In the genomic region with DNA sequence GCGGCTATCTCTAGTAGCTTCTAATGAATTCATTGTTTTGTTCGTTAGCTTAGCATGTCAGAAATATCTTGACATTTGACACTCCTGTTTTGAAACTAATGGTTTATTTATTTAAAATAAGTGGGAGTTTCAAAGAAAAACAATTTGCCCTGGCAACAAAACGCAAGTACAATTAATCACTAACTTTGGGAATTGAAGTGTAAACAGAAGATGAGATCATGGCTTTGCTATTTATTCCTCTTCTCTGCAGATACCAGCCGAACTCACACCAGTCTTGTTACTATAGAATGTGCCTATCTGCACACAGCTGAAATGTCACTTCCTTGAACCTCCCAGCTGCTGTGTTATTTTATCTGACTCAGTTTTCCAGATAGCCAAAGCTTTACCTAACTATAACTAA, we compare ENCODE assay signal across 1 cellular context.
TF ChIP-seq lines count a peak whose summit lies in the region.

No MANE protein-coding gene starts in this region.

TF ChIP-seq in HepG2, 621 proteins besides CTCF, POLR2A, EP300 and RAD21 (continued from another document and continues in another):
- TF ChIP-seq, protein P1, sequence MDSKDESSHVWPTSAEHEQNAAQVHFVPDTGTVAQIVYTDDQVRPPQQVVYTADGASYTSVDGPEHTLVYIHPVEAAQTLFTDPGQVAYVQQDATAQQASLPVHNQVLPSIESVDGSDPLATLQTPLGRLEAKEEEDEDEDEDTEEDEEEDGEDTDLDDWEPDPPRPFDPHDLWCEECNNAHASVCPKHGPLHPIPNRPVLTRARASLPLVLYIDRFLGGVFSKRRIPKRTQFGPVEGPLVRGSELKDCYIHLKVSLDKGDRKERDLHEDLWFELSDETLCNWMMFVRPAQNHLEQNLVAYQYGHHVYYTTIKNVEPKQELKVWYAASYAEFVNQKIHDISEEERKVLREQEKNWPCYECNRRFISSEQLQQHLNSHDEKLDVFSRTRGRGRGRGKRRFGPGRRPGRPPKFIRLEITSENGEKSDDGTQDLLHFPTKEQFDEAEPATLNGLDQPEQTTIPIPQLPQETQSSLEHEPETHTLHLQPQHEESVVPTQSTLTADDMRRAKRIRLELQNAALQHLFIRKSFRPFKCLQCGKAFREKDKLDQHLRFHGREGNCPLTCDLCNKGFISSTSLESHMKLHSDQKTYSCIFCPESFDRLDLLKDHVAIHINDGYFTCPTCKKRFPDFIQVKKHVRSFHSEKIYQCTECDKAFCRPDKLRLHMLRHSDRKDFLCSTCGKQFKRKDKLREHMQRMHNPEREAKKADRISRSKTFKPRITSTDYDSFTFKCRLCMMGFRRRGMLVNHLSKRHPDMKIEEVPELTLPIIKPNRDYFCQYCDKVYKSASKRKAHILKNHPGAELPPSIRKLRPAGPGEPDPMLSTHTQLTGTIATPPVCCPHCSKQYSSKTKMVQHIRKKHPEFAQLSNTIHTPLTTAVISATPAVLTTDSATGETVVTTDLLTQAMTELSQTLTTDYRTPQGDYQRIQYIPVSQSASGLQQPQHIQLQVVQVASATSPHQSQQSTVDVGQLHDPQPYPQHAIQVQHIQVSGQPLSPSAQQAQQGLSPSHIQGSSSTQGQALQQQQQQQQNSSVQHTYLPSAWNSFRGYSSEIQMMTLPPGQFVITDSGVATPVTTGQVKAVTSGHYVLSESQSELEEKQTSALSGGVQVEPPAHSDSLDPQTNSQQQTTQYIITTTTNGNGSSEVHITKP (CRISPR knock-in tag; IDR thresholded peaks at IDR 0.05; ENCODE audit: low read depth), result 0 out of 2 replicates have a peak, but pooled peaks have one; percentile 33
- TF ChIP-seq CBFB (CRISPR knock-in tag; IDR thresholded peaks at IDR 0.05) (no peak), SIN3B (IDR thresholded peaks at IDR 0.05; ENCODE audit: low read length) (no peak), CHD4 (IDR thresholded peaks at IDR 0.05; ENCODE audit: borderline replicate concordance, low read length) (no peak), ZNF282 (IDR thresholded peaks at IDR 0.05; ENCODE audit: partially characterized antibody) (no peak), LCORL (IDR thresholded peaks at IDR 0.05) (no peak), LCORL (CRISPR knock-in tag; IDR thresholded peaks at IDR 0.05) (0 out of 2 replicates have a peak, but pooled peaks have one; percentile 27), GATA4 (IDR thresholded peaks at IDR 0.05; ENCODE audit: borderline replicate concordance, low read depth) (no peak; the same call in 1 of the 2 replicates), ARNTL (CRISPR knock-in tag; IDR thresholded peaks at IDR 0.05) (no peak), ZNF431 (CRISPR knock-in tag; IDR thresholded peaks at IDR 0.05; ENCODE audit: borderline replicate concordance, low read depth) (no peak), SIX4 (CRISPR knock-in tag; IDR thresholded peaks at IDR 0.05) (peak; percentile 72; the same call in 1 of the 2 replicates), ZNF260 (CRISPR knock-in tag; IDR thresholded peaks at IDR 0.05; ENCODE audit: borderline replicate concordance, low read depth) (no peak), ZNF777 (CRISPR knock-in tag; IDR thresholded peaks at IDR 0.05) (no peak), FOXO1 (CRISPR knock-in tag; IDR thresholded peaks at IDR 0.05) (peak; percentile 62; the same call in 1 of the 2 replicates), MED1 (CRISPR knock-in tag; IDR thresholded peaks at IDR 0.05) (peak; percentile 91), SRF (IDR thresholded peaks at IDR 0.05; ENCODE audit: low read depth, low read length) (no peak), XBP1 (CRISPR knock-in tag; IDR thresholded peaks at IDR 0.05) (no peak), HDAC2 (CRISPR knock-in tag; IDR thresholded peaks at IDR 0.05) (peak; percentile 44), ZFP82 (CRISPR knock-in tag; IDR thresholded peaks at IDR 0.05; ENCODE audit: borderline replicate concordance) (no peak), JUN (CRISPR knock-in tag; IDR thresholded peaks at IDR 0.05) (peak; percentile 92), RBAK (CRISPR knock-in tag; IDR thresholded peaks at IDR 0.05) (no peak), ZNF296 (CRISPR knock-in tag; conservative IDR thresholded peaks at IDR 0.05) (no peak), PHF8 (CRISPR knock-in tag; IDR thresholded peaks at IDR 0.05) (no peak), PRMT3 (CRISPR knock-in tag; IDR thresholded peaks at IDR 0.05; ENCODE audit: borderline replicate concordance, low read depth) (no peak), MBNL3 (CRISPR knock-in tag; conservative IDR thresholded peaks at IDR 0.05) (no peak), KMT2A (CRISPR knock-in tag; IDR thresholded peaks at IDR 0.05) (no peak), RELA (CRISPR knock-in tag; IDR thresholded peaks at IDR 0.05) (no peak), ZNF382 (CRISPR knock-in tag; IDR thresholded peaks at IDR 0.05; ENCODE audit: borderline replicate concordance) (no peak), CREB1 (IDR thresholded peaks at IDR 0.05) (no peak), CREB1 (CRISPR knock-in tag; IDR thresholded peaks at IDR 0.05) (peak; percentile 48), ZNF121 (CRISPR knock-in tag; IDR thresholded peaks at IDR 0.05) (no peak)
- TF ChIP-seq, protein P2, sequence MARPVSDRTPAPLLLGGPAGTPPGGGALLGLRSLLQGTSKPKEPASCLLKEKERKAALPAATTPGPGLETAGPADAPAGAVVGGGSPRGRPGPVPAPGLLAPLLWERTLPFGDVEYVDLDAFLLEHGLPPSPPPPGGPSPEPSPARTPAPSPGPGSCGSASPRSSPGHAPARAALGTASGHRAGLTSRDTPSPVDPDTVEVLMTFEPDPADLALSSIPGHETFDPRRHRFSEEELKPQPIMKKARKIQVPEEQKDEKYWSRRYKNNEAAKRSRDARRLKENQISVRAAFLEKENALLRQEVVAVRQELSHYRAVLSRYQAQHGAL (CRISPR knock-in tag; IDR thresholded peaks at IDR 0.05; ENCODE audit: not compliant biosample characterization), result no peak
- TF ChIP-seq, protein P3, sequence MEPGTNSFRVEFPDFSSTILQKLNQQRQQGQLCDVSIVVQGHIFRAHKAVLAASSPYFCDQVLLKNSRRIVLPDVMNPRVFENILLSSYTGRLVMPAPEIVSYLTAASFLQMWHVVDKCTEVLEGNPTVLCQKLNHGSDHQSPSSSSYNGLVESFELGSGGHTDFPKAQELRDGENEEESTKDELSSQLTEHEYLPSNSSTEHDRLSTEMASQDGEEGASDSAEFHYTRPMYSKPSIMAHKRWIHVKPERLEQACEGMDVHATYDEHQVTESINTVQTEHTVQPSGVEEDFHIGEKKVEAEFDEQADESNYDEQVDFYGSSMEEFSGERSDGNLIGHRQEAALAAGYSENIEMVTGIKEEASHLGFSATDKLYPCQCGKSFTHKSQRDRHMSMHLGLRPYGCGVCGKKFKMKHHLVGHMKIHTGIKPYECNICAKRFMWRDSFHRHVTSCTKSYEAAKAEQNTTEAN (CRISPR knock-in tag; conservative IDR thresholded peaks at IDR 0.05), result peak; percentile 52; the same call in 1 of the 2 replicates
- TF ChIP-seq, protein P4, sequence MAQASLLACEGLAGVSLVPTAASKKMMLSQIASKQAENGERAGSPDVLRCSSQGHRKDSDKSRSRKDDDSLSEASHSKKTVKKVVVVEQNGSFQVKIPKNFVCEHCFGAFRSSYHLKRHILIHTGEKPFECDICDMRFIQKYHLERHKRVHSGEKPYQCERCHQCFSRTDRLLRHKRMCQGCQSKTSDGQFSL (CRISPR knock-in tag; IDR thresholded peaks at IDR 0.05), result no peak
- TF ChIP-seq, protein P5, sequence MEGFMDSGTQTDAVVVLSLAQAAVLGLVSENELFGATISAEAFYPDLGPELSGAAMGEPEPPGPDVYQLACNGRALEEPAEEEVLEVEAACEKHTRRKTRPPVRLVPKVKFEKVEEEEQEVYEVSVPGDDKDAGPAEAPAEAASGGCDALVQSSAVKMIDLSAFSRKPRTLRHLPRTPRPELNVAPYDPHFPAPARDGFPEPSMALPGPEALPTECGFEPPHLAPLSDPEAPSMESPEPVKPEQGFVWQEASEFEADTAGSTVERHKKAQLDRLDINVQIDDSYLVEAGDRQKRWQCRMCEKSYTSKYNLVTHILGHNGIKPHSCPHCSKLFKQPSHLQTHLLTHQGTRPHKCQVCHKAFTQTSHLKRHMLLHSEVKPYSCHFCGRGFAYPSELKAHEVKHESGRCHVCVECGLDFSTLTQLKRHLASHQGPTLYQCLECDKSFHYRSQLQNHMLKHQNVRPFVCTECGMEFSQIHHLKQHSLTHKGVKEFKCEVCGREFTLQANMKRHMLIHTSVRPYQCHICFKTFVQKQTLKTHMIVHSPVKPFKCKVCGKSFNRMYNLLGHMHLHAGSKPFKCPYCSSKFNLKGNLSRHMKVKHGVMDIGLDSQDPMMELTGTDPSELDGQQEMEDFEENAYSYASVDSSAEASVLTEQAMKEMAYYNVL (CRISPR knock-in tag; IDR thresholded peaks at IDR 0.05; ENCODE audit: borderline replicate concordance), result no peak
- TF ChIP-seq, protein P6, sequence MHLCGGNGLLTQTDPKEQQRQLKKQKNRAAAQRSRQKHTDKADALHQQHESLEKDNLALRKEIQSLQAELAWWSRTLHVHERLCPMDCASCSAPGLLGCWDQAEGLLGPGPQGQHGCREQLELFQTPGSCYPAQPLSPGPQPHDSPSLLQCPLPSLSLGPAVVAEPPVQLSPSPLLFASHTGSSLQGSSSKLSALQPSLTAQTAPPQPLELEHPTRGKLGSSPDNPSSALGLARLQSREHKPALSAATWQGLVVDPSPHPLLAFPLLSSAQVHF (CRISPR knock-in tag; IDR thresholded peaks at IDR 0.05), result no peak
- TF ChIP-seq, protein P7, sequence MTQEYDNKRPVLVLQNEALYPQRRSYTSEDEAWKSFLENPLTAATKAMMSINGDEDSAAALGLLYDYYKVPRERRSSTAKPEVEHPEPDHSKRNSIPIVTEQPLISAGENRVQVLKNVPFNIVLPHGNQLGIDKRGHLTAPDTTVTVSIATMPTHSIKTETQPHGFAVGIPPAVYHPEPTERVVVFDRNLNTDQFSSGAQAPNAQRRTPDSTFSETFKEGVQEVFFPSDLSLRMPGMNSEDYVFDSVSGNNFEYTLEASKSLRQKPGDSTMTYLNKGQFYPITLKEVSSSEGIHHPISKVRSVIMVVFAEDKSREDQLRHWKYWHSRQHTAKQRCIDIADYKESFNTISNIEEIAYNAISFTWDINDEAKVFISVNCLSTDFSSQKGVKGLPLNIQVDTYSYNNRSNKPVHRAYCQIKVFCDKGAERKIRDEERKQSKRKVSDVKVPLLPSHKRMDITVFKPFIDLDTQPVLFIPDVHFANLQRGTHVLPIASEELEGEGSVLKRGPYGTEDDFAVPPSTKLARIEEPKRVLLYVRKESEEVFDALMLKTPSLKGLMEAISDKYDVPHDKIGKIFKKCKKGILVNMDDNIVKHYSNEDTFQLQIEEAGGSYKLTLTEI (CRISPR knock-in tag; conservative IDR thresholded peaks at IDR 0.05), result no peak
- TF ChIP-seq, protein P8, sequence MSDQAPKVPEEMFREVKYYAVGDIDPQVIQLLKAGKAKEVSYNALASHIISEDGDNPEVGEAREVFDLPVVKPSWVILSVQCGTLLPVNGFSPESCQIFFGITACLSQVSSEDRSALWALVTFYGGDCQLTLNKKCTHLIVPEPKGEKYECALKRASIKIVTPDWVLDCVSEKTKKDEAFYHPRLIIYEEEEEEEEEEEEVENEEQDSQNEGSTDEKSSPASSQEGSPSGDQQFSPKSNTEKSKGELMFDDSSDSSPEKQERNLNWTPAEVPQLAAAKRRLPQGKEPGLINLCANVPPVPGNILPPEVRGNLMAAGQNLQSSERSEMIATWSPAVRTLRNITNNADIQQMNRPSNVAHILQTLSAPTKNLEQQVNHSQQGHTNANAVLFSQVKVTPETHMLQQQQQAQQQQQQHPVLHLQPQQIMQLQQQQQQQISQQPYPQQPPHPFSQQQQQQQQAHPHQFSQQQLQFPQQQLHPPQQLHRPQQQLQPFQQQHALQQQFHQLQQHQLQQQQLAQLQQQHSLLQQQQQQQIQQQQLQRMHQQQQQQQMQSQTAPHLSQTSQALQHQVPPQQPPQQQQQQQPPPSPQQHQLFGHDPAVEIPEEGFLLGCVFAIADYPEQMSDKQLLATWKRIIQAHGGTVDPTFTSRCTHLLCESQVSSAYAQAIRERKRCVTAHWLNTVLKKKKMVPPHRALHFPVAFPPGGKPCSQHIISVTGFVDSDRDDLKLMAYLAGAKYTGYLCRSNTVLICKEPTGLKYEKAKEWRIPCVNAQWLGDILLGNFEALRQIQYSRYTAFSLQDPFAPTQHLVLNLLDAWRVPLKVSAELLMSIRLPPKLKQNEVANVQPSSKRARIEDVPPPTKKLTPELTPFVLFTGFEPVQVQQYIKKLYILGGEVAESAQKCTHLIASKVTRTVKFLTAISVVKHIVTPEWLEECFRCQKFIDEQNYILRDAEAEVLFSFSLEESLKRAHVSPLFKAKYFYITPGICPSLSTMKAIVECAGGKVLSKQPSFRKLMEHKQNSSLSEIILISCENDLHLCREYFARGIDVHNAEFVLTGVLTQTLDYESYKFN (CRISPR knock-in tag; conservative IDR thresholded peaks at IDR 0.05), result peak; percentile 78
- TF ChIP-seq, protein P9, sequence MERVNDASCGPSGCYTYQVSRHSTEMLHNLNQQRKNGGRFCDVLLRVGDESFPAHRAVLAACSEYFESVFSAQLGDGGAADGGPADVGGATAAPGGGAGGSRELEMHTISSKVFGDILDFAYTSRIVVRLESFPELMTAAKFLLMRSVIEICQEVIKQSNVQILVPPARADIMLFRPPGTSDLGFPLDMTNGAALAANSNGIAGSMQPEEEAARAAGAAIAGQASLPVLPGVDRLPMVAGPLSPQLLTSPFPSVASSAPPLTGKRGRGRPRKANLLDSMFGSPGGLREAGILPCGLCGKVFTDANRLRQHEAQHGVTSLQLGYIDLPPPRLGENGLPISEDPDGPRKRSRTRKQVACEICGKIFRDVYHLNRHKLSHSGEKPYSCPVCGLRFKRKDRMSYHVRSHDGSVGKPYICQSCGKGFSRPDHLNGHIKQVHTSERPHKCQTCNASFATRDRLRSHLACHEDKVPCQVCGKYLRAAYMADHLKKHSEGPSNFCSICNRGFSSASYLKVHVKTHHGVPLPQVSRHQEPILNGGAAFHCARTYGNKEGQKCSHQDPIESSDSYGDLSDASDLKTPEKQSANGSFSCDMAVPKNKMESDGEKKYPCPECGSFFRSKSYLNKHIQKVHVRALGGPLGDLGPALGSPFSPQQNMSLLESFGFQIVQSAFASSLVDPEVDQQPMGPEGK (CRISPR knock-in tag; IDR thresholded peaks at IDR 0.05), result no peak
- TF ChIP-seq, protein P10, sequence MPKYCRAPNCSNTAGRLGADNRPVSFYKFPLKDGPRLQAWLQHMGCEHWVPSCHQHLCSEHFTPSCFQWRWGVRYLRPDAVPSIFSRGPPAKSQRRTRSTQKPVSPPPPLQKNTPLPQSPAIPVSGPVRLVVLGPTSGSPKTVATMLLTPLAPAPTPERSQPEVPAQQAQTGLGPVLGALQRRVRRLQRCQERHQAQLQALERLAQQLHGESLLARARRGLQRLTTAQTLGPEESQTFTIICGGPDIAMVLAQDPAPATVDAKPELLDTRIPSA (CRISPR knock-in tag; IDR thresholded peaks at IDR 0.05; ENCODE audit: borderline replicate concordance), result no peak
- TF ChIP-seq, protein P11, sequence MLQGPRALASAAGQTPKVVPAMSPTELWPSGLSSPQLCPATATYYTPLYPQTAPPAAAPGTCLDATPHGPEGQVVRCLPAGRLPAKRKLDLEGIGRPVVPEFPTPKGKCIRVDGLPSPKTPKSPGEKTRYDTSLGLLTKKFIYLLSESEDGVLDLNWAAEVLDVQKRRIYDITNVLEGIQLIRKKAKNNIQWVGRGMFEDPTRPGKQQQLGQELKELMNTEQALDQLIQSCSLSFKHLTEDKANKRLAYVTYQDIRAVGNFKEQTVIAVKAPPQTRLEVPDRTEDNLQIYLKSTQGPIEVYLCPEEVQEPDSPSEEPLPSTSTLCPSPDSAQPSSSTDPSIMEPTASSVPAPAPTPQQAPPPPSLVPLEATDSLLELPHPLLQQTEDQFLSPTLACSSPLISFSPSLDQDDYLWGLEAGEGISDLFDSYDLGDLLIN (CRISPR knock-in tag; IDR thresholded peaks at IDR 0.05; ENCODE audit: borderline replicate concordance), result no peak
- TF ChIP-seq, protein P12, sequence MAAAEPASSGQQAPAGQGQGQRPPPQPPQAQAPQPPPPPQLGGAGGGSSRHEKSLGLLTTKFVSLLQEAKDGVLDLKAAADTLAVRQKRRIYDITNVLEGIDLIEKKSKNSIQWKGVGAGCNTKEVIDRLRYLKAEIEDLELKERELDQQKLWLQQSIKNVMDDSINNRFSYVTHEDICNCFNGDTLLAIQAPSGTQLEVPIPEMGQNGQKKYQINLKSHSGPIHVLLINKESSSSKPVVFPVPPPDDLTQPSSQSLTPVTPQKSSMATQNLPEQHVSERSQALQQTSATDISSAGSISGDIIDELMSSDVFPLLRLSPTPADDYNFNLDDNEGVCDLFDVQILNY (CRISPR knock-in tag; conservative IDR thresholded peaks at IDR 0.05), result no peak
